ENCODE assay signal across 1 cellular context in the genomic region with DNA sequence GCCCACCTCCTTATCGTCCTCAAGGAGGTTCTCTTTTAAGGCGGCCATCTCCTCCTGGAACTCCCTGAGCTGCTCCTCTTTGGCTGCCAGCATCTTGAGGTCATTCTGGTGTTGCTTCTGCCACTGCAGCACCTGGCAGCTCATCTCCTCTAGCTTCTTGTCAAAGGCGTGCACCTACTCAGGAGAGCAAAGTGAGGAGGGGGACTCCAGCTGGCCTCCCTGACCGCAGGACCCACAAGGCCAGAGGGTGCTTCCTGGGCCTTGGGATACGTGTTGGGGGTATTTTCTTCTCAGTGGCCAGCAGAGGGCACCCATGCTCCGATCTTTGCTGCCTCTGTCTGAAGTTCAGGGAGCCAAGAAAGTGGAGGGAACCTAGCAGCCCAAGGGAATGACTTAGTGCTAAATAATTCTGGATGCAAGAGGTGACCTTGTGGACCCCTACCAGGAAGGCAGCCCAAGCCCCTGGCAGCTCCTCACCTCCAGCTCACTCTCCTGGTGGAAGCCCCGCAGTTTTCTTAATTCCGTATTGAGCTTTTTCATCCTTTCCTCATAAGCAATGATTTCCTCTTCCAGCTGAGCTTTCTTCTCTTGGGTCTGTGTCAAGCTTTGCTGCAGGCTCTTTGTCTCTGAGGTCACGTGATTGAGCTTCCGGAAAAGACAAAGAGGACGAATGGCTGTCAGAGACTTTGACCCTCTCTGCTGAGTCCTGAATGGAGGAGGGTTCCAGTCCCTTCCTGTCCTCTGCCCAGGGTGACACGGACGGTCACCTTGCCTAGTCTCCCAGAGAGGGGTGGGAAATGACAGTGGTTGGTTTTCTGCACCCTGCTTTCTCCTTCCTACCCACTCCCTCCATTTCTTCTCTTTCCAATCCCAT.
A peak's percentile ranks its signal among the peaks of the same experiment; 100 is the strongest.
TF ChIP-seq lines count a peak whose summit lies in the region.

No MANE protein-coding gene starts in this region.

TF ChIP-seq in HepG2, 621 proteins besides CTCF, POLR2A, EP300 and RAD21 (continued from another document and continues in another):
- TF ChIP-seq, protein P1, sequence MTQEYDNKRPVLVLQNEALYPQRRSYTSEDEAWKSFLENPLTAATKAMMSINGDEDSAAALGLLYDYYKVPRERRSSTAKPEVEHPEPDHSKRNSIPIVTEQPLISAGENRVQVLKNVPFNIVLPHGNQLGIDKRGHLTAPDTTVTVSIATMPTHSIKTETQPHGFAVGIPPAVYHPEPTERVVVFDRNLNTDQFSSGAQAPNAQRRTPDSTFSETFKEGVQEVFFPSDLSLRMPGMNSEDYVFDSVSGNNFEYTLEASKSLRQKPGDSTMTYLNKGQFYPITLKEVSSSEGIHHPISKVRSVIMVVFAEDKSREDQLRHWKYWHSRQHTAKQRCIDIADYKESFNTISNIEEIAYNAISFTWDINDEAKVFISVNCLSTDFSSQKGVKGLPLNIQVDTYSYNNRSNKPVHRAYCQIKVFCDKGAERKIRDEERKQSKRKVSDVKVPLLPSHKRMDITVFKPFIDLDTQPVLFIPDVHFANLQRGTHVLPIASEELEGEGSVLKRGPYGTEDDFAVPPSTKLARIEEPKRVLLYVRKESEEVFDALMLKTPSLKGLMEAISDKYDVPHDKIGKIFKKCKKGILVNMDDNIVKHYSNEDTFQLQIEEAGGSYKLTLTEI (CRISPR knock-in tag; conservative IDR thresholded peaks at IDR 0.05): no peak
- peak; percentile 46; the same call in 1 of the 2 replicates for TF ChIP-seq KDM2A (CRISPR knock-in tag; IDR thresholded peaks at IDR 0.05; ENCODE audit: borderline replicate concordance, low read depth)
- TF ChIP-seq NONO (IDR thresholded peaks at IDR 0.05): no peak
- TF ChIP-seq NONO (CRISPR knock-in tag; conservative IDR thresholded peaks at IDR 0.05): no peak
- 0 out of 2 replicates have a peak, but pooled peaks have one; percentile 68 for TF ChIP-seq ZNF567 (CRISPR knock-in tag; IDR thresholded peaks at IDR 0.05; ENCODE audit: borderline replicate concordance)
- TF ChIP-seq, protein P2, sequence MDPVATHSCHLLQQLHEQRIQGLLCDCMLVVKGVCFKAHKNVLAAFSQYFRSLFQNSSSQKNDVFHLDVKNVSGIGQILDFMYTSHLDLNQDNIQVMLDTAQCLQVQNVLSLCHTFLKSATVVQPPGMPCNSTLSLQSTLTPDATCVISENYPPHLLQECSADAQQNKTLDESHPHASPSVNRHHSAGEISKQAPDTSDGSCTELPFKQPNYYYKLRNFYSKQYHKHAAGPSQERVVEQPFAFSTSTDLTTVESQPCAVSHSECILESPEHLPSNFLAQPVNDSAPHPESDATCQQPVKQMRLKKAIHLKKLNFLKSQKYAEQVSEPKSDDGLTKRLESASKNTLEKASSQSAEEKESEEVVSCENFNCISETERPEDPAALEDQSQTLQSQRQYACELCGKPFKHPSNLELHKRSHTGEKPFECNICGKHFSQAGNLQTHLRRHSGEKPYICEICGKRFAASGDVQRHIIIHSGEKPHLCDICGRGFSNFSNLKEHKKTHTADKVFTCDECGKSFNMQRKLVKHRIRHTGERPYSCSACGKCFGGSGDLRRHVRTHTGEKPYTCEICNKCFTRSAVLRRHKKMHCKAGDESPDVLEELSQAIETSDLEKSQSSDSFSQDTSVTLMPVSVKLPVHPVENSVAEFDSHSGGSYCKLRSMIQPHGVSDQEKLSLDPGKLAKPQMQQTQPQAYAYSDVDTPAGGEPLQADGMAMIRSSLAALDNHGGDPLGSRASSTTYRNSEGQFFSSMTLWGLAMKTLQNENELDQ (CRISPR knock-in tag; IDR thresholded peaks at IDR 0.05; ENCODE audit: borderline replicate concordance): no peak
- TF ChIP-seq, protein P3, sequence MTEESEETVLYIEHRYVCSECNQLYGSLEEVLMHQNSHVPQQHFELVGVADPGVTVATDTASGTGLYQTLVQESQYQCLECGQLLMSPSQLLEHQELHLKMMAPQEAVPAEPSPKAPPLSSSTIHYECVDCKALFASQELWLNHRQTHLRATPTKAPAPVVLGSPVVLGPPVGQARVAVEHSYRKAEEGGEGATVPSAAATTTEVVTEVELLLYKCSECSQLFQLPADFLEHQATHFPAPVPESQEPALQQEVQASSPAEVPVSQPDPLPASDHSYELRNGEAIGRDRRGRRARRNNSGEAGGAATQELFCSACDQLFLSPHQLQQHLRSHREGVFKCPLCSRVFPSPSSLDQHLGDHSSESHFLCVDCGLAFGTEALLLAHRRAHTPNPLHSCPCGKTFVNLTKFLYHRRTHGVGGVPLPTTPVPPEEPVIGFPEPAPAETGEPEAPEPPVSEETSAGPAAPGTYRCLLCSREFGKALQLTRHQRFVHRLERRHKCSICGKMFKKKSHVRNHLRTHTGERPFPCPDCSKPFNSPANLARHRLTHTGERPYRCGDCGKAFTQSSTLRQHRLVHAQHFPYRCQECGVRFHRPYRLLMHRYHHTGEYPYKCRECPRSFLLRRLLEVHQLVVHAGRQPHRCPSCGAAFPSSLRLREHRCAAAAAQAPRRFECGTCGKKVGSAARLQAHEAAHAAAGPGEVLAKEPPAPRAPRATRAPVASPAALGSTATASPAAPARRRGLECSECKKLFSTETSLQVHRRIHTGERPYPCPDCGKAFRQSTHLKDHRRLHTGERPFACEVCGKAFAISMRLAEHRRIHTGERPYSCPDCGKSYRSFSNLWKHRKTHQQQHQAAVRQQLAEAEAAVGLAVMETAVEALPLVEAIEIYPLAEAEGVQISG (CRISPR knock-in tag; IDR thresholded peaks at IDR 0.05): peak; percentile 57
- peak; percentile 82 for TF ChIP-seq ZMYM4 (CRISPR knock-in tag; IDR thresholded peaks at IDR 0.05)
- TF ChIP-seq, protein P4, sequence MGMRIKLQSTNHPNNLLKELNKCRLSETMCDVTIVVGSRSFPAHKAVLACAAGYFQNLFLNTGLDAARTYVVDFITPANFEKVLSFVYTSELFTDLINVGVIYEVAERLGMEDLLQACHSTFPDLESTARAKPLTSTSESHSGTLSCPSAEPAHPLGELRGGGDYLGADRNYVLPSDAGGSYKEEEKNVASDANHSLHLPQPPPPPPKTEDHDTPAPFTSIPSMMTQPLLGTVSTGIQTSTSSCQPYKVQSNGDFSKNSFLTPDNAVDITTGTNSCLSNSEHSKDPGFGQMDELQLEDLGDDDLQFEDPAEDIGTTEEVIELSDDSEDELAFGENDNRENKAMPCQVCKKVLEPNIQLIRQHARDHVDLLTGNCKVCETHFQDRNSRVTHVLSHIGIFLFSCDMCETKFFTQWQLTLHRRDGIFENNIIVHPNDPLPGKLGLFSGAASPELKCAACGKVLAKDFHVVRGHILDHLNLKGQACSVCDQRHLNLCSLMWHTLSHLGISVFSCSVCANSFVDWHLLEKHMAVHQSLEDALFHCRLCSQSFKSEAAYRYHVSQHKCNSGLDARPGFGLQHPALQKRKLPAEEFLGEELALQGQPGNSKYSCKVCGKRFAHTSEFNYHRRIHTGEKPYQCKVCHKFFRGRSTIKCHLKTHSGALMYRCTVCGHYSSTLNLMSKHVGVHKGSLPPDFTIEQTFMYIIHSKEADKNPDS (CRISPR knock-in tag; IDR thresholded peaks at IDR 0.05): 0 out of 2 replicates have a peak, but pooled peaks have one; percentile 43
- 0 out of 2 replicates have a peak, but pooled peaks have one; percentile 28 for TF ChIP-seq SMAD1 (CRISPR knock-in tag; IDR thresholded peaks at IDR 0.05; ENCODE audit: borderline replicate concordance, low read depth)
- TF ChIP-seq, protein P5, sequence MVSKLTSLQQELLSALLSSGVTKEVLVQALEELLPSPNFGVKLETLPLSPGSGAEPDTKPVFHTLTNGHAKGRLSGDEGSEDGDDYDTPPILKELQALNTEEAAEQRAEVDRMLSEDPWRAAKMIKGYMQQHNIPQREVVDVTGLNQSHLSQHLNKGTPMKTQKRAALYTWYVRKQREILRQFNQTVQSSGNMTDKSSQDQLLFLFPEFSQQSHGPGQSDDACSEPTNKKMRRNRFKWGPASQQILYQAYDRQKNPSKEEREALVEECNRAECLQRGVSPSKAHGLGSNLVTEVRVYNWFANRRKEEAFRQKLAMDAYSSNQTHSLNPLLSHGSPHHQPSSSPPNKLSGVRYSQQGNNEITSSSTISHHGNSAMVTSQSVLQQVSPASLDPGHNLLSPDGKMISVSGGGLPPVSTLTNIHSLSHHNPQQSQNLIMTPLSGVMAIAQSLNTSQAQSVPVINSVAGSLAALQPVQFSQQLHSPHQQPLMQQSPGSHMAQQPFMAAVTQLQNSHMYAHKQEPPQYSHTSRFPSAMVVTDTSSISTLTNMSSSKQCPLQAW (CRISPR knock-in tag; IDR thresholded peaks at IDR 0.05): peak; percentile 31; the same call in 1 of the 2 replicates
- TF ChIP-seq NRL (CRISPR knock-in tag; IDR thresholded peaks at IDR 0.05; ENCODE audit: borderline replicate concordance): peak; percentile 25; the same call in 1 of the 2 replicates
- TF ChIP-seq FIP1L1 (IDR thresholded peaks at IDR 0.05; ENCODE audit: borderline replicate concordance, insufficient read depth, low read depth, low read length): no peak
- TF ChIP-seq, protein P6, sequence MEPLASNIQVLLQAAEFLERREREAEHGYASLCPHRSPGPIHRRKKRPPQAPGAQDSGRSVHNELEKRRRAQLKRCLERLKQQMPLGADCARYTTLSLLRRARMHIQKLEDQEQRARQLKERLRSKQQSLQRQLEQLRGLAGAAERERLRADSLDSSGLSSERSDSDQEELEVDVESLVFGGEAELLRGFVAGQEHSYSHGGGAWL (CRISPR knock-in tag; IDR thresholded peaks at IDR 0.05): no peak
- TF ChIP-seq HIVEP1 (CRISPR knock-in tag; IDR thresholded peaks at IDR 0.05): 0 out of 2 replicates have a peak, but pooled peaks have one; percentile 38
- no peak for TF ChIP-seq NCOA2 (CRISPR knock-in tag; IDR thresholded peaks at IDR 0.05)
- TF ChIP-seq SP140L (CRISPR knock-in tag; IDR thresholded peaks at IDR 0.05; ENCODE audit: borderline replicate concordance): 0 out of 2 replicates have a peak, but pooled peaks have one; percentile 65
- TF ChIP-seq, protein P7, sequence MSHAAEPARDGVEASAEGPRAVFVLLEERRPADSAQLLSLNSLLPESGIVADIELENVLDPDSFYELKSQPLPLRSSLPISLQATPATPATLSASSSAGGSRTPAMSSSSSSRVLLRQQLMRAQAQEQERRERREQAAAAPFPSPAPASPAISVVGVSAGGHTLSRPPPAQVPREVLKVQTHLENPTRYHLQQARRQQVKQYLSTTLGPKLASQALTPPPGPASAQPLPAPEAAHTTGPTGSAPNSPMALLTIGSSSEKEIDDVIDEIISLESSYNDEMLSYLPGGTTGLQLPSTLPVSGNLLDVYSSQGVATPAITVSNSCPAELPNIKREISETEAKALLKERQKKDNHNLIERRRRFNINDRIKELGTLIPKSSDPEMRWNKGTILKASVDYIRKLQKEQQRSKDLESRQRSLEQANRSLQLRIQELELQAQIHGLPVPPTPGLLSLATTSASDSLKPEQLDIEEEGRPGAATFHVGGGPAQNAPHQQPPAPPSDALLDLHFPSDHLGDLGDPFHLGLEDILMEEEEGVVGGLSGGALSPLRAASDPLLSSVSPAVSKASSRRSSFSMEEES (CRISPR knock-in tag; IDR thresholded peaks at IDR 0.05): peak; percentile 58; the same call in 1 of the 2 replicates
- TF ChIP-seq TSC22D2 (CRISPR knock-in tag; IDR thresholded peaks at IDR 0.05; ENCODE audit: borderline replicate concordance): no peak
- TF ChIP-seq SMC3 (IDR thresholded peaks at IDR 0.05; ENCODE audit: low read length): peak; percentile 71
- no peak for TF ChIP-seq ZNF768 (CRISPR knock-in tag; IDR thresholded peaks at IDR 0.05)
- TF ChIP-seq ETV5 (CRISPR knock-in tag; IDR thresholded peaks at IDR 0.05; ENCODE audit: borderline replicate concordance): peak; percentile 87
- TF ChIP-seq, protein P8, sequence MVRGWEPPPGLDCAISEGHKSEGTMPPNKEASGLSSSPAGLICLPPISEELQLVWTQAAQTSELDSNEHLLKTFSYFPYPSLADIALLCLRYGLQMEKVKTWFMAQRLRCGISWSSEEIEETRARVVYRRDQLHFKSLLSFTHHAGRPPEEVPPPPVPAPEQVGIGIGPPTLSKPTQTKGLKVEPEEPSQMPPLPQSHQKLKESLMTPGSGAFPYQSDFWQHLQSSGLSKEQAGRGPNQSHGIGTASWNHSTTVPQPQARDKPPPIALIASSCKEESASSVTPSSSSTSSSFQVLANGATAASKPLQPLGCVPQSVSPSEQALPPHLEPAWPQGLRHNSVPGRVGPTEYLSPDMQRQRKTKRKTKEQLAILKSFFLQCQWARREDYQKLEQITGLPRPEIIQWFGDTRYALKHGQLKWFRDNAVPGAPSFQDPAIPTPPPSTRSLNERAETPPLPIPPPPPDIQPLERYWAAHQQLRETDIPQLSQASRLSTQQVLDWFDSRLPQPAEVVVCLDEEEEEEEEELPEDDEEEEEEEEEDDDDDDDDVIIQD (CRISPR knock-in tag; IDR thresholded peaks at IDR 0.05; ENCODE audit: low read depth): peak; percentile 74; the same call in 1 of the 2 replicates
- peak; percentile 76; the same call in 1 of the 2 replicates for TF ChIP-seq ZNF766 (CRISPR knock-in tag; IDR thresholded peaks at IDR 0.05; ENCODE audit: borderline replicate concordance)
- TF ChIP-seq ZNF44 (CRISPR knock-in tag; IDR thresholded peaks at IDR 0.05): 0 out of 2 replicates have a peak, but pooled peaks have one; percentile 24
- TF ChIP-seq, protein P9, sequence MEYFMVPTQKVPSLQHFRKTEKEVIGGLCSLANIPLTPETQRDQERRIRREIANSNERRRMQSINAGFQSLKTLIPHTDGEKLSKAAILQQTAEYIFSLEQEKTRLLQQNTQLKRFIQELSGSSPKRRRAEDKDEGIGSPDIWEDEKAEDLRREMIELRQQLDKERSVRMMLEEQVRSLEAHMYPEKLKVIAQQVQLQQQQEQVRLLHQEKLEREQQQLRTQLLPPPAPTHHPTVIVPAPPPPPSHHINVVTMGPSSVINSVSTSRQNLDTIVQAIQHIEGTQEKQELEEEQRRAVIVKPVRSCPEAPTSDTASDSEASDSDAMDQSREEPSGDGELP (IDR thresholded peaks at IDR 0.05; ENCODE audit: borderline replicate concordance, low read depth): no peak; the same call in 1 of the 2 replicates
- no peak for TF ChIP-seq ZNF446 (CRISPR knock-in tag; IDR thresholded peaks at IDR 0.05)
- peak; percentile 68; the same call in 1 of the 2 replicates for TF ChIP-seq PHF20 (CRISPR knock-in tag; IDR thresholded peaks at IDR 0.05)
- peak; percentile 89 for TF ChIP-seq XRCC5 (optimal IDR thresholded peaks at IDR 0.05; ENCODE audit: low read length)
- TF ChIP-seq PTBP1 (IDR thresholded peaks at IDR 0.05; ENCODE audit: low read depth, low read length, poor library complexity, severe bottlenecking): no peak
- no peak for TF ChIP-seq CCAR2 (optimal IDR thresholded peaks at IDR 0.05; ENCODE audit: low read depth, low read length)
- TF ChIP-seq ZNF235 (CRISPR knock-in tag; IDR thresholded peaks at IDR 0.05; ENCODE audit: borderline replicate concordance): peak; percentile 55; the same call in 1 of the 2 replicates
- no peak for TF ChIP-seq GLI4 (CRISPR knock-in tag; IDR thresholded peaks at IDR 0.05; ENCODE audit: borderline replicate concordance)
